ENCODE assay signal across 8 cellular contexts in the genomic region with DNA sequence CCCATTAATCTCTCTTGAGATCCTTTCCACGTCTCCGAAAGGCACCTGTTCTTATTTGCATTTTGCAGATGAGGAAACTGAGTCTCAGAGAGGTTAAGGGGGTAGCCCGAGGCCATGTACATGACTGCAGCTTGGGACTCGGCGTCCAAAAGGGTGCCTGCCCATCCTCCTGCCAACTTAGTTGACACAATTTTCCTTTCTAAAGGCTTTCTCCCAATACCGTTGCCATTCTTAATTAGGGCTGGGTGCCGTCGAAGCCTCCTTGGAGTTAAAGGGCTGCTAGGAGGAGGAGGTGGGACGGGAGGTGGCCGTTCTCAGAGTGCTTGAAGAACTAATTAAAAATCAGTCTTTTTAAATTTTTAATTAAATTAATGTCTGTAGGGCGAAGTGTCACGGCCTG. TPM values are rescaled to one million over a fixed set of nuclear protein-coding genes. Genes with fewer than 3 reads are reported as not detected.
A peak's percentile ranks its signal among the peaks of the same experiment; 100 is the strongest.
DNase-seq lines count a peak whose midpoint lies in the region; ATAC-seq and TF ChIP-seq lines count a peak whose summit lies in the region.

No MANE protein-coding gene starts in this region.

- H3K36me3 Mint-ChIP-seq in naive thymus-derived CD8-positive, alpha-beta T cell, result peaks cover 0 to 7% (median 3%) of the 10 kb centered on the region in 3 donors

- H3K4me3 Mint-ChIP-seq in naive thymus-derived CD8-positive, alpha-beta T cell, result peak overlapping the region; percentile 56 to 95 (median 76)

- no peak for ATAC-seq in naive thymus-derived CD8-positive, alpha-beta T cell
- ATAC-seq in HG03442 (IDR thresholded peaks at IDR 0.05; ENCODE audit: unreplicated experiment), result no peak

- peaks cover 24 to 37% (median 35%) of the 10 kb centered on the region in 4 donors for H3K4me1 Mint-ChIP-seq in naive thymus-derived CD8-positive, alpha-beta T cell

- H3K9me3 ChIP-seq in colonic mucosa, result no peaks in the 10 kb centered on the region

- peaks cover 0 to 1% (median 0%) of the 10 kb centered on the region in 9 donors for H3K9me3 Mint-ChIP-seq in naive thymus-derived CD8-positive, alpha-beta T cell

- H3K9ac ChIP-seq in colonic mucosa (ENCODE audit: low read depth in 2 of 2, low read length in 2 of 2), result peak overlapping the region in 1 of 2 donors; percentile 89

- H3K4me3 ChIP-seq in AG09309 (ENCODE audit: control insufficient read depth, low read depth, low read length), result peak overlapping the region; percentile 75
- peak overlapping the region; percentile 90 for H3K4me3 ChIP-seq in Jurkat, Clone E6-1 (ENCODE audit: low read length)
- peak overlapping the region; percentile 100 for H3K4me3 ChIP-seq in colonic mucosa

- no peak overlapping the region for H3K27ac ChIP-seq in colonic mucosa

- peaks cover 0 to 6% (median 0%) of the 10 kb centered on the region in 5 donors for H3K27me3 Mint-ChIP-seq in naive thymus-derived CD8-positive, alpha-beta T cell

- DNase-seq in AG09309 (ENCODE audit: low read depth) (no peak), colonic mucosa (no peak), HPDE6-E6E7 (ENCODE audit: extremely low spot score) (no peak), mesenteric fat pad (ENCODE audit: low spot score) (no peak), EL (no peak)
- DNase-seq in Jurkat, Clone E6-1 (ENCODE audit: low read depth, low spot score), result no peak
- DNase-seq in naive thymus-derived CD8-positive, alpha-beta T cell, result no peak

- no peaks in the 10 kb centered on the region for H3K27me3 ChIP-seq in colonic mucosa

- no peaks in the 10 kb centered on the region for H3K36me3 ChIP-seq in colonic mucosa

- no peaks in the 10 kb centered on the region for H3K4me1 ChIP-seq in colonic mucosa

- no peak for TF ChIP-seq CTCF in AG09309 (IDR thresholded peaks at IDR 0.05; ENCODE audit: control insufficient read depth, insufficient read depth, low read depth, low read length, missing control alignments)
- no peak for TF ChIP-seq CTCF in colonic mucosa (IDR thresholded peaks at IDR 0.05)

- intact Hi-C loops in colonic mucosa (cut with DNase I), result no loop called here

- peak overlapping the region in 1 of 10 donors; percentile 43 for H3K27ac Mint-ChIP-seq in naive thymus-derived CD8-positive, alpha-beta T cell

- POLR2A ChIA-PET in naive thymus-derived CD8-positive, alpha-beta T cell (lab: Charles Lee), result interaction anchor here (0.9 to 1.7 kb wide), 5 partner anchors 27 to 1745 kb away, joined by 3 to 4 read pairs (median 3); no protein-coding TSS in a partner anchor

RNA-seq across cellular contexts. Expression of gene PSMG4, which starts 0.5 kb away (rescaled TPM):
- 82.8 TPM for polyA plus RNA-seq in Jurkat, Clone E6-1 (2012; ENCODE audit: insufficient read depth, insufficient read length)
- total RNA-seq in colonic mucosa, result 10 to 100 TPM; 10.0 to 21.6 TPM
- 10 to 100 TPM; 39.2 to 39.4 TPM for total RNA-seq in naive thymus-derived CD8-positive, alpha-beta T cell
- polyA plus RNA-seq in naive thymus-derived CD8-positive, alpha-beta T cell, result 10 to 100 TPM; 66.4 to 69.4 (median 67.2) TPM
- total RNA-seq in mesenteric fat pad, result 18.7 TPM

RNA-seq across cellular contexts. Expression of gene TUBB2B, which starts 30.7 kb away (rescaled TPM):
- not detected for polyA plus RNA-seq in Jurkat, Clone E6-1 (2012; ENCODE audit: insufficient read depth, insufficient read length)
- total RNA-seq in colonic mucosa (1 to 10 TPM; 2.3 to 5.8 TPM), mesenteric fat pad (12.2 TPM)
- not detected for total RNA-seq in naive thymus-derived CD8-positive, alpha-beta T cell
- under 1 TPM in 2 of 3 donors, not detected in 1; 0.08 to 0.20 TPM for polyA plus RNA-seq in naive thymus-derived CD8-positive, alpha-beta T cell
